ENCODE assay signal across 1 cellular context in the genomic region with DNA sequence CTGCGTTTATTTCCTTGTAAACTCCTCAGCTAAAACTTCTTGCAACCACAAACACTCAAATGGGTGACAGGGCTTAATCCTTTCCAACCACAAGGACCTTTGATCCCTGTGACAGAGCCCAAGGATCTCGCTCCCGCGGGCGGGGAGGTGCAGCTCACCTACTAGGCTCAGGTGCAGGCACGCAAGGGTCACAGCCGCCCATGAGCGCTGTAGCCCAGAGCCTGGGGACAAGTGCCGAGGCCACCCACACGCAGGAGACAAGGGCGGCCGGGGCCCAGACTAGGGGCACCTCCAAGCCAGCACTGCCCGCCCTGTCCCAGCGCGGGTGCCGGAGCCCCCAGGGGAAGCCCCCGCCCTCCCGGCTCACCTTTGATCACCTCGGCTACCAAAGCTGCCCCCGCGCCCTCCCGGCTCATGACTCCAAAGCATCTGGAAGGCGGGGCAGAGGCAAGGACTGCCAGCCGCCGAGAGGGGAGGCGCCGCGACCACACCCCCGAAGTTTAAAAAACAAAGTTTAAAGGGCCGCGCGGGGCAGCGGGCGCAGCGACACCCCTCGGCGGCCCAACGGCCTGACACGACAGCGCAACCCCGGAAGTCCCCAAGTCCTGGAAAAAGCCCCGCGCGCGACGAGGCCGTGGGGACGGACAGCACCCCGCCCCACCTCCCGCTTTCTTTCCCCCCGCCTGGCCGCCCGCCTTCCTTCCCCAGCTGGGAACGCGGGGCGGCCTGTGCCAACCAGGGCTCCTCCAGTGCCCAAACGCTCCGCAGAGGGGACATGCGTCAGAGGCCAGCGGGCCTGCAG.
TF ChIP-seq lines count a peak whose summit lies in the region.

No MANE protein-coding gene starts in this region.

TF ChIP-seq in HepG2, 621 proteins besides CTCF, POLR2A, EP300 and RAD21 (continued from another document and continues in another):
- TF ChIP-seq YEATS2 (CRISPR knock-in tag; IDR thresholded peaks at IDR 0.05; ENCODE audit: borderline replicate concordance), result peak; percentile 59; the same call in 1 of the 2 replicates
- TF ChIP-seq ZNF17 (CRISPR knock-in tag; IDR thresholded peaks at IDR 0.05), result no peak
- no peak for TF ChIP-seq SMARCE1 (IDR thresholded peaks at IDR 0.05; ENCODE audit: borderline replicate concordance)
- TF ChIP-seq ZNF101 (CRISPR knock-in tag; IDR thresholded peaks at IDR 0.05; ENCODE audit: borderline replicate concordance, low read depth), result no peak
- TF ChIP-seq, protein P1, sequence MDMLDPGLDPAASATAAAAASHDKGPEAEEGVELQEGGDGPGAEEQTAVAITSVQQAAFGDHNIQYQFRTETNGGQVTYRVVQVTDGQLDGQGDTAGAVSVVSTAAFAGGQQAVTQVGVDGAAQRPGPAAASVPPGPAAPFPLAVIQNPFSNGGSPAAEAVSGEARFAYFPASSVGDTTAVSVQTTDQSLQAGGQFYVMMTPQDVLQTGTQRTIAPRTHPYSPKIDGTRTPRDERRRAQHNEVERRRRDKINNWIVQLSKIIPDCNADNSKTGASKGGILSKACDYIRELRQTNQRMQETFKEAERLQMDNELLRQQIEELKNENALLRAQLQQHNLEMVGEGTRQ (IDR thresholded peaks at IDR 0.05; ENCODE audit: low read depth, low read length), result no peak
- TF ChIP-seq, protein P1 (CRISPR knock-in tag; IDR thresholded peaks at IDR 0.05; ENCODE audit: borderline replicate concordance), result no peak
- TF ChIP-seq RXRB (CRISPR knock-in tag; IDR thresholded peaks at IDR 0.05; ENCODE audit: borderline replicate concordance), result no peak; the same call in 1 of the 2 replicates
- 0 out of 2 replicates have a peak, but pooled peaks have one; percentile 37 for TF ChIP-seq NKX3-1 (CRISPR knock-in tag; IDR thresholded peaks at IDR 0.05)
- no peak for TF ChIP-seq ZNF737 (CRISPR knock-in tag; IDR thresholded peaks at IDR 0.05; ENCODE audit: borderline replicate concordance)
- TF ChIP-seq, protein P2, sequence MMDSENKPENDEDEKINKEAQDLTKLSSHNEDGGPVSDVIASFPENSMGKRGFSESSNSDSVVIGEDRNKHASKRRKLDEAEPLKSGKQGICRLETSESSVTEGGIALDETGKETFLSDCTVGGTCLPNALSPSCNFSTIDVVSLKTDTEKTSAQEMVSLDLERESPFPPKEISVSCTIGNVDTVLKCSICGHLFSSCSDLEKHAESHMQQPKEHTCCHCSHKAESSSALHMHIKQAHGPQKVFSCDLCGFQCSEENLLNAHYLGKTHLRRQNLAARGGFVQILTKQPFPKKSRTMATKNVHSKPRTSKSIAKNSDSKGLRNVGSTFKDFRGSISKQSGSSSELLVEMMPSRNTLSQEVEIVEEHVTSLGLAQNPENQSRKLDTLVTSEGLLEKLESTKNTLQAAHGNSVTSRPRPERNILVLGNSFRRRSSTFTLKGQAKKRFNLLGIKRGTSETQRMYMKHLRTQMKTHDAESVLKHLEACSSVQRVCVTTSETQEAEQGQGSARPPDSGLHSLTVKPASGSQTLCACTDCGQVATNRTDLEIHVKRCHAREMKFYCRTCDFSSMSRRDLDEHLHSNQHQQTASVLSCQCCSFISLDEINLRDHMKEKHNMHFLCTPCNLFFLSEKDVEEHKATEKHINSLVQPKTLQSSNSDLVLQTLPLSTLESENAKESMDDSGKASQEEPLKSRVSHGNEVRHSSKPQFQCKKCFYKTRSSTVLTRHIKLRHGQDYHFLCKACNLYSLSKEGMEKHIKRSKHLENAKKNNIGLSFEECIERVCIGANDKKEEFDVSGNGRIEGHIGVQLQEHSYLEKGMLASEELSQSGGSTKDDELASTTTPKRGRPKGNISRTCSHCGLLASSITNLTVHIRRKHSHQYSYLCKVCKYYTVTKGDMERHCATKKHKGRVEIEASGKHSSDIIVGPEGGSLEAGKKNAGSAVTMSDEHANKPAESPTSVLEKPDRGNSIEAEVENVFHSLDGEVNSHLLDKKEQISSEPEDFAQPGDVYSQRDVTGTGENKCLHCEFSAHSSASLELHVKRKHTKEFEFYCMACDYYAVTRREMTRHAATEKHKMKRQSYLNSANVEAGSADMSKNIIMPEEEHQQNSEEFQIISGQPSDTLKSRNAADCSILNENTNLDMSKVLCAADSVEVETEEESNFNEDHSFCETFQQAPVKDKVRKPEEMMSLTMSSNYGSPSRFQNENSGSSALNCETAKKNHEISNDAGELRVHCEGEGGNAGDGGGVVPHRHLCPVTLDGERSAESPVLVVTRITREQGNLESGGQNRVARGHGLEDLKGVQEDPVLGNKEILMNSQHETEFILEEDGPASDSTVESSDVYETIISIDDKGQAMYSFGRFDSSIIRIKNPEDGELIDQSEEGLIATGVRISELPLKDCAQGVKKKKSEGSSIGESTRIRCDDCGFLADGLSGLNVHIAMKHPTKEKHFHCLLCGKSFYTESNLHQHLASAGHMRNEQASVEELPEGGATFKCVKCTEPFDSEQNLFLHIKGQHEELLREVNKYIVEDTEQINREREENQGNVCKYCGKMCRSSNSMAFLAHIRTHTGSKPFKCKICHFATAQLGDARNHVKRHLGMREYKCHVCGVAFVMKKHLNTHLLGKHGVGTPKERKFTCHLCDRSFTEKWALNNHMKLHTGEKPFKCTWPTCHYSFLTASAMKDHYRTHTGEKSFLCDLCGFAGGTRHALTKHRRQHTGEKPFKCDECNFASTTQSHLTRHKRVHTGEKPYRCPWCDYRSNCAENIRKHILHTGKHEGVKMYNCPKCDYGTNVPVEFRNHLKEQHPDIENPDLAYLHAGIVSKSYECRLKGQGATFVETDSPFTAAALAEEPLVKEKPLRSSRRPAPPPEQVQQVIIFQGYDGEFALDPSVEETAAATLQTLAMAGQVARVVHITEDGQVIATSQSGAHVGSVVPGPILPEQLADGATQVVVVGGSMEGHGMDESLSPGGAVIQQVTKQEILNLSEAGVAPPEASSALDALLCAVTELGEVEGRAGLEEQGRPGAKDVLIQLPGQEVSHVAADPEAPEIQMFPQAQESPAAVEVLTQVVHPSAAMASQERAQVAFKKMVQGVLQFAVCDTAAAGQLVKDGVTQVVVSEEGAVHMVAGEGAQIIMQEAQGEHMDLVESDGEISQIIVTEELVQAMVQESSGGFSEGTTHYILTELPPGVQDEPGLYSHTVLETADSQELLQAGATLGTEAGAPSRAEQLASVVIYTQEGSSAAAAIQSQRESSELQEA (CRISPR knock-in tag; IDR thresholded peaks at IDR 0.05; ENCODE audit: not compliant biosample characterization), result peak; percentile 76
- TF ChIP-seq RCOR2 (CRISPR knock-in tag; IDR thresholded peaks at IDR 0.05), result peak; percentile 76
- TF ChIP-seq ZNF484 (CRISPR knock-in tag; IDR thresholded peaks at IDR 0.05; ENCODE audit: borderline replicate concordance, low read depth), result no peak
- TF ChIP-seq, protein P3, sequence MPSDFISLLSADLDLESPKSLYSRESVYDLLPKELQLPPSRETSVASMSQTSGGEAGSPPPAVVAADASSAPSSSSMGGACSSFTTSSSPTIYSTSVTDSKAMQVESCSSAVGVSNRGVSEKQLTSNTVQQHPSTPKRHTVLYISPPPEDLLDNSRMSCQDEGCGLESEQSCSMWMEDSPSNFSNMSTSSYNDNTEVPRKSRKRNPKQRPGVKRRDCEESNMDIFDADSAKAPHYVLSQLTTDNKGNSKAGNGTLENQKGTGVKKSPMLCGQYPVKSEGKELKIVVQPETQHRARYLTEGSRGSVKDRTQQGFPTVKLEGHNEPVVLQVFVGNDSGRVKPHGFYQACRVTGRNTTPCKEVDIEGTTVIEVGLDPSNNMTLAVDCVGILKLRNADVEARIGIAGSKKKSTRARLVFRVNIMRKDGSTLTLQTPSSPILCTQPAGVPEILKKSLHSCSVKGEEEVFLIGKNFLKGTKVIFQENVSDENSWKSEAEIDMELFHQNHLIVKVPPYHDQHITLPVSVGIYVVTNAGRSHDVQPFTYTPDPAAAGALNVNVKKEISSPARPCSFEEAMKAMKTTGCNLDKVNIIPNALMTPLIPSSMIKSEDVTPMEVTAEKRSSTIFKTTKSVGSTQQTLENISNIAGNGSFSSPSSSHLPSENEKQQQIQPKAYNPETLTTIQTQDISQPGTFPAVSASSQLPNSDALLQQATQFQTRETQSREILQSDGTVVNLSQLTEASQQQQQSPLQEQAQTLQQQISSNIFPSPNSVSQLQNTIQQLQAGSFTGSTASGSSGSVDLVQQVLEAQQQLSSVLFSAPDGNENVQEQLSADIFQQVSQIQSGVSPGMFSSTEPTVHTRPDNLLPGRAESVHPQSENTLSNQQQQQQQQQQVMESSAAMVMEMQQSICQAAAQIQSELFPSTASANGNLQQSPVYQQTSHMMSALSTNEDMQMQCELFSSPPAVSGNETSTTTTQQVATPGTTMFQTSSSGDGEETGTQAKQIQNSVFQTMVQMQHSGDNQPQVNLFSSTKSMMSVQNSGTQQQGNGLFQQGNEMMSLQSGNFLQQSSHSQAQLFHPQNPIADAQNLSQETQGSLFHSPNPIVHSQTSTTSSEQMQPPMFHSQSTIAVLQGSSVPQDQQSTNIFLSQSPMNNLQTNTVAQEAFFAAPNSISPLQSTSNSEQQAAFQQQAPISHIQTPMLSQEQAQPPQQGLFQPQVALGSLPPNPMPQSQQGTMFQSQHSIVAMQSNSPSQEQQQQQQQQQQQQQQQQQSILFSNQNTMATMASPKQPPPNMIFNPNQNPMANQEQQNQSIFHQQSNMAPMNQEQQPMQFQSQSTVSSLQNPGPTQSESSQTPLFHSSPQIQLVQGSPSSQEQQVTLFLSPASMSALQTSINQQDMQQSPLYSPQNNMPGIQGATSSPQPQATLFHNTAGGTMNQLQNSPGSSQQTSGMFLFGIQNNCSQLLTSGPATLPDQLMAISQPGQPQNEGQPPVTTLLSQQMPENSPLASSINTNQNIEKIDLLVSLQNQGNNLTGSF (CRISPR knock-in tag; IDR thresholded peaks at IDR 0.05), result 0 out of 2 replicates have a peak, but pooled peaks have one; percentile 27
- TF ChIP-seq, protein P4, sequence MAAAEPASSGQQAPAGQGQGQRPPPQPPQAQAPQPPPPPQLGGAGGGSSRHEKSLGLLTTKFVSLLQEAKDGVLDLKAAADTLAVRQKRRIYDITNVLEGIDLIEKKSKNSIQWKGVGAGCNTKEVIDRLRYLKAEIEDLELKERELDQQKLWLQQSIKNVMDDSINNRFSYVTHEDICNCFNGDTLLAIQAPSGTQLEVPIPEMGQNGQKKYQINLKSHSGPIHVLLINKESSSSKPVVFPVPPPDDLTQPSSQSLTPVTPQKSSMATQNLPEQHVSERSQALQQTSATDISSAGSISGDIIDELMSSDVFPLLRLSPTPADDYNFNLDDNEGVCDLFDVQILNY (CRISPR knock-in tag; conservative IDR thresholded peaks at IDR 0.05), result 0 out of 2 replicates have a peak, but pooled peaks have one; percentile 26
- no peak for TF ChIP-seq MAFK (conservative IDR thresholded peaks at IDR 0.05 in 1 of 2, IDR thresholded peaks at IDR 0.05 in 1 of 2; ENCODE audit: low read length in 2 of 2)
- TF ChIP-seq SAP130 (CRISPR knock-in tag; IDR thresholded peaks at IDR 0.05; ENCODE audit: low read depth), result peak; percentile 82
- TF ChIP-seq ZNF260 (CRISPR knock-in tag; IDR thresholded peaks at IDR 0.05; ENCODE audit: borderline replicate concordance, low read depth), result no peak
- TF ChIP-seq HNF4A (CRISPR knock-in tag; IDR thresholded peaks at IDR 0.05), result peak; percentile 94
- no peak for TF ChIP-seq ZNF496 (CRISPR knock-in tag; IDR thresholded peaks at IDR 0.05; ENCODE audit: insufficient replicate concordance)
- TF ChIP-seq, protein P5, sequence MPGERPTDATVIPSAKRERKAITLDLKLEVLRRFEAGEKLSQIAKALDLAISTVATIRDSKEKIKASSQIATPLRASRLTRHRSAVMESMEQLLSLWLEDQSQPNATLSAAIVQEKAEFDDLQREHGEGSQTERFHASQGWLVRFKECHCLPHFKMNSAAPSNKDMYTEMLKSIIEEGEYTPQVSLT (CRISPR knock-in tag; IDR thresholded peaks at IDR 0.05; ENCODE audit: borderline replicate concordance, low read depth), result no peak
- TF ChIP-seq, protein P6, sequence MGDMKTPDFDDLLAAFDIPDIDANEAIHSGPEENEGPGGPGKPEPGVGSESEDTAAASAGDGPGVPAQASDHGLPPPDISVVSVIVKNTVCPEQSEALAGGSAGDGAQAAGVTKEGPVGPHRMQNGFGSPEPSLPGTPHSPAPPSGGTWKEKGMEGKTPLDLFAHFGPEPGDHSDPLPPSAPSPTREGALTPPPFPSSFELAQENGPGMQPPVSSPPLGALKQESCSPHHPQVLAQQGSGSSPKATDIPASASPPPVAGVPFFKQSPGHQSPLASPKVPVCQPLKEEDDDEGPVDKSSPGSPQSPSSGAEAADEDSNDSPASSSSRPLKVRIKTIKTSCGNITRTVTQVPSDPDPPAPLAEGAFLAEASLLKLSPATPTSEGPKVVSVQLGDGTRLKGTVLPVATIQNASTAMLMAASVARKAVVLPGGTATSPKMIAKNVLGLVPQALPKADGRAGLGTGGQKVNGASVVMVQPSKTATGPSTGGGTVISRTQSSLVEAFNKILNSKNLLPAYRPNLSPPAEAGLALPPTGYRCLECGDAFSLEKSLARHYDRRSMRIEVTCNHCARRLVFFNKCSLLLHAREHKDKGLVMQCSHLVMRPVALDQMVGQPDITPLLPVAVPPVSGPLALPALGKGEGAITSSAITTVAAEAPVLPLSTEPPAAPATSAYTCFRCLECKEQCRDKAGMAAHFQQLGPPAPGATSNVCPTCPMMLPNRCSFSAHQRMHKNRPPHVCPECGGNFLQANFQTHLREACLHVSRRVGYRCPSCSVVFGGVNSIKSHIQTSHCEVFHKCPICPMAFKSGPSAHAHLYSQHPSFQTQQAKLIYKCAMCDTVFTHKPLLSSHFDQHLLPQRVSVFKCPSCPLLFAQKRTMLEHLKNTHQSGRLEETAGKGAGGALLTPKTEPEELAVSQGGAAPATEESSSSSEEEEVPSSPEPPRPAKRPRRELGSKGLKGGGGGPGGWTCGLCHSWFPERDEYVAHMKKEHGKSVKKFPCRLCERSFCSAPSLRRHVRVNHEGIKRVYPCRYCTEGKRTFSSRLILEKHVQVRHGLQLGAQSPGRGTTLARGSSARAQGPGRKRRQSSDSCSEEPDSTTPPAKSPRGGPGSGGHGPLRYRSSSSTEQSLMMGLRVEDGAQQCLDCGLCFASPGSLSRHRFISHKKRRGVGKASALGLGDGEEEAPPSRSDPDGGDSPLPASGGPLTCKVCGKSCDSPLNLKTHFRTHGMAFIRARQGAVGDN (CRISPR knock-in tag; IDR thresholded peaks at IDR 0.05), result peak; percentile 95
- no peak for TF ChIP-seq ZNF20 (CRISPR knock-in tag; IDR thresholded peaks at IDR 0.05)
- TF ChIP-seq GZF1 (CRISPR knock-in tag; IDR thresholded peaks at IDR 0.05), result no peak
- no peak for TF ChIP-seq SRSF4 (IDR thresholded peaks at IDR 0.05; ENCODE audit: low read depth, low read length, poor library complexity, severe bottlenecking)
- TF ChIP-seq ZBTB7B (CRISPR knock-in tag; IDR thresholded peaks at IDR 0.05), result peak; percentile 98
- TF ChIP-seq, protein P7, sequence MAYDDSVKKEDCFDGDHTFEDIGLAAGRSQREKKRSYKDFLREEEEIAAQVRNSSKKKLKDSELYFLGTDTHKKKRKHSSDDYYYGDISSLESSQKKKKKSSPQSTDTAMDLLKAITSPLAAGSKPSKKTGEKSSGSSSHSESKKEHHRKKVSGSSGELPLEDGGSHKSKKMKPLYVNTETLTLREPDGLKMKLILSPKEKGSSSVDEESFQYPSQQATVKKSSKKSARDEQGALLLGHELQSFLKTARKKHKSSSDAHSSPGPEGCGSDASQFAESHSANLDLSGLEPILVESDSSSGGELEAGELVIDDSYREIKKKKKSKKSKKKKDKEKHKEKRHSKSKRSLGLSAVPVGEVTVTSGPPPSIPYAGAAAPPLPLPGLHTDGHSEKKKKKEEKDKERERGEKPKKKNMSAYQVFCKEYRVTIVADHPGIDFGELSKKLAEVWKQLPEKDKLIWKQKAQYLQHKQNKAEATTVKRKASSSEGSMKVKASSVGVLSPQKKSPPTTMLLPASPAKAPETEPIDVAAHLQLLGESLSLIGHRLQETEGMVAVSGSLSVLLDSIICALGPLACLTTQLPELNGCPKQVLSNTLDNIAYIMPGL (CRISPR knock-in tag; IDR thresholded peaks at IDR 0.05; ENCODE audit: borderline replicate concordance in 1 of 2, low read depth in 1 of 2), result peak; percentile 88 to 92; a peak in 3 of 4 replicates
- peak; percentile 98 for TF ChIP-seq PHF21A (CRISPR knock-in tag; IDR thresholded peaks at IDR 0.05)
